8 cellular contexts compared by ENCODE assay signal in genomic region chr1:228487336-228488106, GRCh38. TPM values are rescaled to one million over a fixed set of nuclear protein-coding genes. Genes with fewer than 3 reads are reported as not detected.
DNase-seq lines count a peak whose midpoint lies in the region; ATAC-seq and TF ChIP-seq lines count a peak whose summit lies in the region.

RNF187 (plus strand) TSS chr1:228487382.

- 0 out of 2 replicates have a peak, but pooled peaks cover 3% of the 10 kb centered on the region for H3K27me3 ChIP-seq in ACC112 (ENCODE audit: insufficient read depth, low read length)
- no peaks in the 10 kb centered on the region for H3K27me3 ChIP-seq in SJSA1 (replicated peaks)
- no peaks in the 10 kb centered on the region for H3K27me3 ChIP-seq in body of pancreas

- H3K27ac ChIP-seq in ACC112 (ENCODE audit: low read depth, low read length) (peak within 1 kb of the TSS; percentile 97), SJSA1 (peak within 1 kb of the TSS; percentile 96), body of pancreas (peak within 1 kb of the TSS; percentile 96 to 100 (median 100))

- no peak for TF ChIP-seq POLR2A in body of pancreas (IDR thresholded peaks at IDR 0.05)

- TF ChIP-seq CTCF in body of pancreas (IDR thresholded peaks at IDR 0.05), result peak in 2 of 7 experiments; percentile 13 to 15

- peak within 1 kb of the TSS; percentile 94 for H2AFZ ChIP-seq in ACC112 (ENCODE audit: low read length, unreplicated experiment)

- WGBS in body of pancreas, 2 donors, result 0 to 1% methylated on average over 9 to 67 of the region's 112 CpGs

- H3K79me2 ChIP-seq in ACC112 (ENCODE audit: control insufficient read depth, insufficient read depth, low read length, unreplicated experiment), result peaks cover 30% of the 10 kb centered on the region

- no peaks in the 10 kb centered on the region for H3K9me3 ChIP-seq in SJSA1 (replicated peaks)
- H3K9me3 ChIP-seq in body of pancreas, result no peaks in the 10 kb centered on the region

- peak; percentile 65 for ATAC-seq in GM18867 (IDR thresholded peaks at IDR 0.05; ENCODE audit: unreplicated experiment)
- peak; percentile 57 for ATAC-seq in HG03064 (IDR thresholded peaks at IDR 0.05; ENCODE audit: low read depth, unreplicated experiment)
- peak; percentile 93 for ATAC-seq in body of pancreas

- peak in 1 of 2 experiments; percentile 86 for DNase-seq in SJSA1 (ENCODE audit: low read depth in 1 of 2, low spot score in 2 of 2)
- peak; percentile 87 to 90 (median 88) for DNase-seq in body of pancreas
- DNase-seq in iPS-NIHi7 (ENCODE audit: extremely low spot score), result peak; percentile 50
- peak; percentile 84 for DNase-seq in stimulated activated CD4-positive, alpha-beta T cell treated with anti-CD3 and anti-CD28 coated beads, Interleukin-12 subunit alpha, Interleukin-12 subunit beta, amount 100 ng/mL, for 4 hours
- DNase-seq in islet precursor cell, result no peak

- peaks cover 16% of the 10 kb centered on the region; the same call in 1 of the 2 replicates for H3K36me3 ChIP-seq in ACC112 (ENCODE audit: insufficient read depth, low read length)
- H3K36me3 ChIP-seq in SJSA1, result peaks cover 28% of the 10 kb centered on the region
- no peaks in the 10 kb centered on the region for H3K36me3 ChIP-seq in body of pancreas (replicated peaks in 1 of 2; ENCODE audit: insufficient read depth in 1 of 2, low read depth in 2 of 2)

- peaks cover 31% of the 10 kb centered on the region for H3K4me1 ChIP-seq in ACC112 (ENCODE audit: control insufficient read depth, insufficient read depth, low read length, unreplicated experiment)
- H3K4me1 ChIP-seq in SJSA1 (replicated peaks), result peaks cover 27% of the 10 kb centered on the region
- peaks cover 41% of the 10 kb centered on the region for H3K4me1 ChIP-seq in body of pancreas

- H3K4me3 ChIP-seq in ACC112 (ENCODE audit: low read depth, low read length) (peak within 1 kb of the TSS; percentile 96), SJSA1 (peak within 1 kb of the TSS; percentile 99), body of pancreas (peak within 1 kb of the TSS; percentile 70 to 97)

- intact Hi-C loops in body of pancreas (cut with DNase I), result no loop called here

RNA-seq across cellular contexts. Expression of gene RNF187, which starts in this region (rescaled TPM):
- total RNA-seq in SJSA1 (2014; rRNA removed; shearing (Covaris generic)), result 25.0 and 36.4 TPM in 2 replicates
- 10 to 100 TPM; 20.0 to 35.9 TPM for total RNA-seq in body of pancreas
